Comparison of ENCODE assay signal across 7 cellular contexts in the genomic region with DNA sequence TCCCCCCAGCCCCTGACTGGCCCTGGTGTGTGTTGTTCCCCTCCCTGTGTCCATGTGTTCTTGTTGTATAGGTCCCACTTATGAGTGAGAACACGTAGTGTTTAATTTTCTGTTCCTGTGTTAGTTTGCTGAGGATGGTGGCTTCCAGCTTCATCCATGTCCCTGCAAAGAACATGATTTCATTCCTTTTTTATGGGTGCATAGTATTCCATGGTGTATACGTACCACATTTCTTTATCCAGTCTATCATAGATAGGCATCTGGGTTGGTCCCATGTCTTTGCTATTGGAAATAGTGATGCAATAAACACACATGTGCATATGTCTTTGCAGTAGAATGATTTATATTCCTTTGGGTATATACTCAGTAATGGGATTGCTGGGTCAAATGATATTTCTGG.
DNase-seq lines count a peak whose midpoint lies in the region; ATAC-seq, FAIRE-seq and TF ChIP-seq lines count a peak whose summit lies in the region.
"Not testable (repeated sequence)": the region's sequence is repeated elsewhere in the genome, so short reads cannot be mapped to it uniquely, and the experiment has no call there.

No MANE protein-coding gene starts in this region.

- not testable (repeated sequence) for DNase-seq in A673 (ENCODE audit: low spot score); SK-N-MC (ENCODE audit: low read depth, low spot score); K562 (ENCODE audit: extremely low read depth in 1 of 4, low spot score in 3 of 4); HepG2 (ENCODE audit: low spot score); urothelium cell line (ENCODE audit: low spot score)

- peak overlapping the region; percentile 86 for H3K27ac ChIP-seq in A673 (ENCODE audit: low read depth, low read length, poor library complexity, severe bottlenecking)
- not testable (repeated sequence) for H3K27ac ChIP-seq in HEK293 (ENCODE audit: extremely low read depth, low read depth, low read length); K562 (ENCODE audit: extremely low read depth, low read depth, low read length); HepG2 (ENCODE audit: extremely low read length, insufficient read depth, low read length)
- H3K27ac ChIP-seq in SK-N-MC: peak overlapping the region; percentile 99

- not testable (repeated sequence) for H2AFZ ChIP-seq in K562 (ENCODE audit: low read depth, low read length); HepG2 (ENCODE audit: low read length)

- 0% methylated on average over 2 of the region's 2 CpGs for WGBS in K562 (ENCODE audit: insufficient coverage, low coverage, missing lambda C conversion rate)
- 52% methylated on average over 2 of the region's 2 CpGs for WGBS in HepG2 (ENCODE audit: low lambda C conversion rate)

- TF ChIP-seq CTCF in A673 (conservative IDR thresholded peaks at IDR 0.05; ENCODE audit: low read depth, low read length); HEK293 (tag by site-specific recombination; IDR thresholded peaks at IDR 0.05); K562 (IDR thresholded peaks at IDR 0.05 in 2 of 3, conservative IDR thresholded peaks at IDR 0.05 in 1 of 3; ENCODE audit: insufficient read depth in 2 of 3, low read depth in 1 of 3, low read length in 3 of 3); HepG2 (CRISPR knock-in tag; IDR thresholded peaks at IDR 0.05): not testable (repeated sequence)

- not testable (repeated sequence) for TF ChIP-seq EP300 in K562 (IDR thresholded peaks at IDR 0.05; ENCODE audit: low read length); HepG2 (IDR thresholded peaks at IDR 0.05; ENCODE audit: low read depth in 2 of 2, low read length in 2 of 2); HepG2 (CRISPR knock-in tag; IDR thresholded peaks at IDR 0.05; ENCODE audit: borderline replicate concordance)

- H3K4me3 ChIP-seq in A673 (ENCODE audit: low read depth, low read length, poor library complexity, severe bottlenecking); HEK293 (ENCODE audit: low read depth, low read length); SK-N-MC; K562; HepG2 (replicated peaks in 1 of 3; ENCODE audit: insufficient read depth in 1 of 3, low read depth in 2 of 3, low read length in 3 of 3): not testable (repeated sequence)

- in situ Hi-C loops in K562 (cut with MboI); HepG2 (cut with HindIII; ENCODE audit: extremely low pct_ligation_motif_present, low pct_unique_long_range_greater_than_20kb): not testable (repeated sequence)

- not testable (repeated sequence) for BruUV-seq in A673 (replicated peaks; lab: Mats Ljungman, UMichigan); K562 (replicated peaks; lab: Mats Ljungman, UMichigan); HepG2 (replicated peaks; lab: Mats Ljungman, UMichigan)

- not testable (repeated sequence) for H3K4me2 ChIP-seq in K562 (ENCODE audit: insufficient read depth, low read length); HepG2 (ENCODE audit: low read depth, low read length)

- not testable (repeated sequence) for H4K20me1 ChIP-seq in K562 (replicated peaks; ENCODE audit: control insufficient read depth, insufficient read depth, low read length); HepG2 (ENCODE audit: insufficient read depth, low read length)

- not testable (repeated sequence) for H3K9ac ChIP-seq in SK-N-MC (ENCODE audit: insufficient read length); K562 (ENCODE audit: insufficient read depth in 1 of 2, low read depth in 2 of 2, low read length in 2 of 2); HepG2 (ENCODE audit: insufficient read depth, low read depth, low read length)

- H3K27me3 ChIP-seq in A673 (replicated peaks; ENCODE audit: insufficient read depth, low read depth, low read length, poor library complexity); K562 (ENCODE audit: control insufficient read depth in 2 of 2, insufficient read depth in 2 of 2, low read length in 2 of 2); HepG2 (ENCODE audit: control insufficient read depth in 1 of 2, insufficient read depth in 2 of 2, low read length in 2 of 2): not testable (repeated sequence)

- TF ChIP-seq RAD21 in K562 (CRISPR knock-in tag; conservative IDR thresholded peaks at IDR 0.05 in 1 of 2, IDR thresholded peaks at IDR 0.05 in 1 of 2); HepG2 (CRISPR knock-in tag; IDR thresholded peaks at IDR 0.05): not testable (repeated sequence)

- H3K36me3 ChIP-seq in A673 (ENCODE audit: insufficient read depth, low read length, poor library complexity, severe bottlenecking) (peaks cover 44% of the 10 kb centered on the region), SK-N-MC (ENCODE audit: insufficient read depth, low read length) (peaks cover 12% of the 10 kb centered on the region)
- H3K36me3 ChIP-seq in HEK293 (ENCODE audit: control insufficient read depth in 2 of 2, insufficient read depth in 1 of 2, low read length in 2 of 2); K562 (ENCODE audit: control insufficient read depth, insufficient read depth, low read length); HepG2 (replicated peaks in 1 of 2; ENCODE audit: control insufficient read depth in 1 of 2, insufficient read depth in 2 of 2, low read length in 2 of 2): not testable (repeated sequence)

- not testable (repeated sequence) for FAIRE-seq in K562 (lab: Jason Lieb, UNC); HepG2 (lab: Jason Lieb, UNC)
- peak; percentile 48 for FAIRE-seq in urothelium cell line (lab: Jason Lieb, UNC)

- POLR2A ChIA-PET in A673 (lab: Charles Lee; ENCODE audit: low non-redundant PET); HEK293 (lab: Yijun Ruan, JAX); K562 (lab: Yijun Ruan, JAX); HepG2 (lab: Yijun Ruan, JAX): not testable (repeated sequence)

- H3K9me1 ChIP-seq in K562 (ENCODE audit: control insufficient read depth, insufficient read depth, low read length): not testable (repeated sequence)

- TF ChIP-seq POLR2A in K562 (conservative IDR thresholded peaks at IDR 0.05); HepG2 (IDR thresholded peaks at IDR 0.05; ENCODE audit: insufficient read depth in 1 of 2, low read depth in 2 of 2, low read length in 2 of 2): not testable (repeated sequence)

- H3K9me3 ChIP-seq in A673 (ENCODE audit: low read depth, low read length, poor library complexity, severe bottlenecking); HEK293 (ENCODE audit: control insufficient read depth, insufficient read depth, low read depth, low read length); SK-N-MC (ENCODE audit: low read depth, low read length); K562 (replicated peaks; ENCODE audit: control insufficient read depth, insufficient read depth, low read depth, low read length); HepG2 (ENCODE audit: low read length): not testable (repeated sequence)

- H3K4me1 ChIP-seq in A673 (ENCODE audit: insufficient read depth, low read length, poor library complexity, severe bottlenecking): peaks cover 91% of the 10 kb centered on the region
- not testable (repeated sequence) for H3K4me1 ChIP-seq in HEK293 (ENCODE audit: control insufficient read depth, insufficient read depth, low read length); K562 (replicated peaks in 1 of 2; ENCODE audit: control insufficient read depth in 2 of 2, insufficient read depth in 2 of 2, low read length in 2 of 2); HepG2 (ENCODE audit: insufficient read depth, low read length)

- CTCF ChIA-PET in A673 (lab: Charles Lee); K562 (lab: Yijun Ruan, JAX; ENCODE audit: low intra/inter-chr PET ratio); HepG2 (lab: Yijun Ruan, JAX; ENCODE audit: low intra/inter-chr PET ratio, low total read pairs): not testable (repeated sequence)
- CTCF ChIA-PET in HEK293 (lab: Yijun Ruan, JAX): interaction anchor here (0.6 kb wide), 1 partner anchor 541 kb away, joined by 3 read pairs; no protein-coding TSS in a partner anchor

- not testable (repeated sequence) for H3K79me2 ChIP-seq in K562 (ENCODE audit: control insufficient read depth, insufficient read depth, low read length); HepG2 (ENCODE audit: insufficient read depth, low read length)

- not testable (repeated sequence) for ATAC-seq in SK-N-SH treated with all-trans-retinoic acid at 6 μM for 48 hours, K562, HepG2

- intact Hi-C loops in A673 (cut with micrococcal nuclease; ENCODE audit: unreplicated experiment); K562 (cut with micrococcal nuclease); HepG2 (cut with micrococcal nuclease; ENCODE audit: unreplicated experiment): not testable (repeated sequence)

TF ChIP-seq in HEK293, 187 proteins besides CTCF, POLR2A, EP300 and RAD21:
- TF ChIP-seq ZNF146 (tag by site-specific recombination; IDR thresholded peaks at IDR 0.05): peak; percentile 60
TF ChIP-seq in HEK293: peak in this region for 1; not testable (repeated sequence) for 186.

TF ChIP-seq in SK-N-SH treated with all-trans-retinoic acid at 6 μM for 48 hours, 23 proteins besides CTCF, POLR2A, EP300 and RAD21:
- 0 out of 2 replicates have a peak, but pooled peaks have one; percentile 39 for TF ChIP-seq ZNF8 (CRISPR knock-in tag; IDR thresholded peaks at IDR 0.05)
TF ChIP-seq in SK-N-SH treated with all-trans-retinoic acid at 6 μM for 48 hours: peak in this region for 1; not testable (repeated sequence) for 22.

TF ChIP-seq in K562, 482 proteins besides CTCF, POLR2A, EP300 and RAD21 (continues in another document):
- peak; percentile 22 for TF ChIP-seq RBM25 (IDR thresholded peaks at IDR 0.05; ENCODE audit: low read depth, low read length, severe bottlenecking)

TF ChIP-seq in HepG2, 621 proteins besides CTCF, POLR2A, EP300 and RAD21:
- TF ChIP-seq ATF7 (IDR thresholded peaks at IDR 0.05): peak; percentile 30; the same call in 1 of the 2 replicates
- TF ChIP-seq ATF7 (CRISPR knock-in tag; IDR thresholded peaks at IDR 0.05): not testable (repeated sequence)
